Comparison of ENCODE assay signal across 19 cellular contexts in the genomic region with DNA sequence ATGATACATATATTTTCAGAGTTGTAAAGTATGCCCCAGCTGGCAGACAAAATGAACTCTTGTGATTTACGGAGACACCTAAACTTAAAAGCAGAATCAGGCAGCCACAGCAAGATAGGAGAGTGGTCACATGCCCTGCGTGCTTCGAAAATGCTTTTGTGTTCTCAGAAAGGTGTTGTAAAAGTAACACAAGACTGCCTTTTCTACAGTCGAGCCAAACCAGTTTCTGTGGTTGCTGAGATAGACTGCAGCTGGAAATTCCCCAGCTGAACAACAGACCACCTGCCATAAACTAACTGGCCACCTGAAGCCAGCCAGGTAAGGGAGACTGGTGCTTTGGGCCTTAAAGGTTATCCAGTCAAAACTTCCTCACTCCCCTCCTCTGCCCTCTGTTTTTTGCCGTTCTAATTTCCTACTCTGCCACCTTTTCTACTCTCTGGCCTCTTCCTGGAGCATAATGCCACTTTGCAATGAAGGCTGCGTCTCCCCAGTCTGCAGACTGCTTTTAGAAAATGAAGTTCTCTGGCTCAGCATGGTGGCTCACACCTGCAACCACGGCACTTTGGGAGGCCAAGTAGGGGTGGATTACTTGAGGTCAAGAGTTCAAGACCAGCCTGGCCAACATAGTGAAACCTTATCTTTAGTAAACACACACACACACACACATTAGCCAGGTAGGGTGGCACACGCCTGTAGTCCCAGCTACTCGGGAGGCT.
DNase-seq lines count a peak whose midpoint lies in the region; ATAC-seq, FAIRE-seq and TF ChIP-seq lines count a peak whose summit lies in the region.
"Had no signal": no experiment of that assay in that cellular context is flagged by ENCODE, and none has a peak within 500 bp of the region (broad histone marks: within the 10 kb centered on the region; RNA-seq: fewer than 3 reads in every experiment).

No MANE protein-coding gene starts in this region.

- CTCF ChIA-PET in H1 (lab: Charles Lee; ENCODE audit: partially characterized antibody) (no interaction called here), HEK293T (lab: Yijun Ruan, JAX) (no interaction called here)

- no peak overlapping the region for H2BK20ac ChIP-seq in H1 (ENCODE audit: low read length)

- H3K27ac Mint-ChIP-seq in HFFc6 (no peak overlapping the region; the same call in 1 of the 2 replicates), nephron progenitor cell (peak overlapping the region; percentile 66)
- no peak overlapping the region for H3K27ac Mint-ChIP-seq in activated T-cell treated with anti-CD3 and anti-CD28 coated beads, Interleukin-2, amount 50 U/mL, for 24 hours
- H3K27ac Mint-ChIP-seq: B cell; CD4-positive, CD25-positive, alpha-beta regulatory T cell had no signal

- H3K4me3 Mint-ChIP-seq in HFFc6 (peak overlapping the region; percentile 52; the same call in 1 of the 2 replicates), nephron progenitor cell (no peak overlapping the region)
- H3K4me3 Mint-ChIP-seq in activated T-cell treated with anti-CD3 and anti-CD28 coated beads, Interleukin-2, amount 50 U/mL, for 24 hours: no peak overlapping the region
- H3K4me3 Mint-ChIP-seq: B cell; CD4-positive, CD25-positive, alpha-beta regulatory T cell; H9 had no signal

- H3K4ac ChIP-seq in H1 (replicated peaks; ENCODE audit: insufficient read length, low read depth, low read length): no peak overlapping the region

- H3K18ac ChIP-seq in H1 (ENCODE audit: extremely low read depth, low read length): no peak overlapping the region

- WGBS in H1 (ENCODE audit: extremely low coverage in 1 of 2, insufficient coverage in 1 of 2, insufficient read length in 1 of 2, insufficient replicate concordance in 2 of 2, low coverage in 1 of 2, low lambda C conversion rate in 2 of 2, missing lambda C conversion rate in 1 of 2), 2 experiments: 95% methylated on average over 9 of the region's 9 CpGs; no CpG with 5 or more reads in 1 of the 2 experiments

- no peaks in the 10 kb centered on the region for H3K79me1 ChIP-seq in H1 (ENCODE audit: low read depth, low read length)

- H4K8ac ChIP-seq in H1 (ENCODE audit: extremely low read depth, insufficient read depth, low read length): no peak overlapping the region

- no peaks in the 10 kb centered on the region for H3K36me3 Mint-ChIP-seq in HFFc6 (ENCODE audit: low read depth)
- H3K36me3 Mint-ChIP-seq in nephron progenitor cell (ENCODE audit: low read depth): no peaks in the 10 kb centered on the region
- no peaks in the 10 kb centered on the region for H3K36me3 Mint-ChIP-seq in activated T-cell treated with anti-CD3 and anti-CD28 coated beads, Interleukin-2, amount 50 U/mL, for 24 hours (ENCODE audit: low read depth)
- H3K36me3 Mint-ChIP-seq: CD4-positive, CD25-positive, alpha-beta regulatory T cell had no signal

- H3K14ac ChIP-seq in H1 (ENCODE audit: insufficient read length): no peak overlapping the region

- H3K9me3 ChIP-seq in H1 (ENCODE audit: insufficient read depth in 2 of 2, low read depth in 1 of 2, low read length in 1 of 2): no peaks in the 10 kb centered on the region
- H3K9me3 ChIP-seq: Caco-2 had no signal

- H2BK12ac ChIP-seq in H1 (ENCODE audit: low read depth, low read length): no peak overlapping the region

- H4K20me1 ChIP-seq in H1 (replicated peaks in 1 of 2; ENCODE audit: control insufficient read depth in 1 of 2, insufficient read depth in 2 of 2, low read length in 2 of 2): no peaks in the 10 kb centered on the region

- H3K4me1 ChIP-seq in H1 (replicated peaks in 1 of 4; ENCODE audit: control insufficient read depth in 3 of 4, insufficient read depth in 4 of 4, low read length in 3 of 4): no peaks in the 10 kb centered on the region
- H3K4me1 ChIP-seq: Caco-2 had no signal

- no peak overlapping the region for H3K9ac ChIP-seq in H1 (replicated peaks in 1 of 4; ENCODE audit: extremely low read depth in 1 of 4, low read depth in 3 of 4, low read length in 3 of 4)

- H2BK5ac ChIP-seq in H1 (ENCODE audit: low read depth, low read length): no peak overlapping the region

- H3K27me3 ChIP-seq in H1 (replicated peaks in 1 of 4; ENCODE audit: control insufficient read depth in 3 of 4, extremely low read depth in 1 of 4, insufficient read depth in 3 of 4, low read length in 3 of 4): no peaks in the 10 kb centered on the region

- no peaks in the 10 kb centered on the region for H3K23me2 ChIP-seq in H1 (ENCODE audit: low read depth, low read length)

- H3K23ac ChIP-seq in H1 (ENCODE audit: insufficient read length): no peak overlapping the region

- H3K27me3 Mint-ChIP-seq in HFFc6 (ENCODE audit: insufficient read depth) (no peaks in the 10 kb centered on the region), nephron progenitor cell (ENCODE audit: low read depth, poor library complexity) (no peaks in the 10 kb centered on the region)
- H3K27me3 Mint-ChIP-seq in activated T-cell treated with anti-CD3 and anti-CD28 coated beads, Interleukin-2, amount 50 U/mL, for 24 hours: no peaks in the 10 kb centered on the region
- H3K27me3 Mint-ChIP-seq: B cell; CD4-positive, CD25-positive, alpha-beta regulatory T cell had no signal

- peak overlapping the region; percentile 62; the same call in 1 of the 2 replicates for H2AFZ ChIP-seq in H1 (ENCODE audit: low read length)

- H3K36me3 ChIP-seq in H1 (ENCODE audit: control insufficient read depth in 2 of 4, insufficient read depth in 4 of 4, low read length in 3 of 4): no peaks in the 10 kb centered on the region

- TF ChIP-seq EP300 in H1 (IDR thresholded peaks at IDR 0.05; ENCODE audit: borderline replicate concordance in 1 of 2, low read depth in 2 of 2, low read length in 2 of 2): no peak

- no peak for TF ChIP-seq RAD21 in H1 (IDR thresholded peaks at IDR 0.05 in 1 of 2, conservative IDR thresholded peaks at IDR 0.05 in 1 of 2; ENCODE audit: low read depth in 2 of 2, low read length in 2 of 2)

- no peaks in the 10 kb centered on the region for H3K79me2 ChIP-seq in H1 (ENCODE audit: control insufficient read depth in 1 of 2, insufficient read depth in 2 of 2, low read length in 2 of 2)

- H3K4me1 Mint-ChIP-seq in HFFc6 (ENCODE audit: low read depth) (peaks cover 59% of the 10 kb centered on the region), nephron progenitor cell (peaks cover 9% of the 10 kb centered on the region)
- H3K4me1 Mint-ChIP-seq in activated T-cell treated with anti-CD3 and anti-CD28 coated beads, Interleukin-2, amount 50 U/mL, for 24 hours (ENCODE audit: low read depth): no peaks in the 10 kb centered on the region
- H3K4me1 Mint-ChIP-seq: B cell; CD4-positive, CD25-positive, alpha-beta regulatory T cell; H9 had no signal

- DNase-seq in GM12865 (ENCODE audit: low read depth): peak; percentile 59
- no peak for DNase-seq in HFFc6
- DNase-seq in H1 (ENCODE audit: low read depth in 1 of 2, low spot score in 2 of 2): no peak
- no peak for DNase-seq in nephron progenitor cell
- DNase-seq in activated T-cell treated with anti-CD3 and anti-CD28 coated beads, Interleukin-2, amount 50 U/mL, for 24 hours: no peak
- DNase-seq in HEK293T (ENCODE audit: extremely low spot score): no peak
- DNase-seq in NCI-H446 treated with DMSO at 0.1 percent for 48 hours (lab: John Stamatoyannopoulos, UW): no peak
- DNase-seq: Caco-2; CD4-positive, CD25-positive, alpha-beta regulatory T cell; H9; NCI-H1930; NCI-H2227 treated with DMSO at 0.1 percent for 48 hours; NCI-H524 treated with DMSO at 0.1 percent for 48 hours; SIG-M5; T-helper 2 cell had no signal

- TF ChIP-seq CTCF in GM12865 (IDR thresholded peaks at IDR 0.05; ENCODE audit: insufficient read depth, low read depth, low read length, missing control alignments) (no peak), HFFc6 (IDR thresholded peaks at IDR 0.05) (no peak), H1 (IDR thresholded peaks at IDR 0.05; ENCODE audit: control extremely low read depth in 1 of 3, insufficient read depth in 1 of 3, low read depth in 1 of 3, low read length in 3 of 3) (no peak), nephron progenitor cell (IDR thresholded peaks at IDR 0.05) (no peak)

- FAIRE-seq in H1 (lab: Jason Lieb, UNC): no peak
- FAIRE-seq: GM12891, GM18507 had no signal

- H4K91ac ChIP-seq in H1 (replicated peaks; ENCODE audit: insufficient read length, low read length): no peak overlapping the region

- H3K9me3 Mint-ChIP-seq in HFFc6 (no peaks in the 10 kb centered on the region), nephron progenitor cell (no peaks in the 10 kb centered on the region)
- no peaks in the 10 kb centered on the region for H3K9me3 Mint-ChIP-seq in activated T-cell treated with anti-CD3 and anti-CD28 coated beads, Interleukin-2, amount 50 U/mL, for 24 hours
- H3K9me3 Mint-ChIP-seq: H9 had no signal

- no peak overlapping the region for H3K4me3 ChIP-seq in GM12865 (ENCODE audit: low read depth, low read length)
- no peak overlapping the region for H3K4me3 ChIP-seq in H1 (ENCODE audit: extremely low read depth in 1 of 4, insufficient read depth in 2 of 4, low read depth in 3 of 4, low read length in 4 of 4)

- H3K56ac ChIP-seq in H1 (replicated peaks; ENCODE audit: insufficient read length, low read depth, low read length): no peak overlapping the region

- H3K27ac ChIP-seq in H1 (ENCODE audit: low read depth, low read length): no peak overlapping the region

- no peak overlapping the region for H2BK15ac ChIP-seq in H1 (ENCODE audit: low read length)

- no peak overlapping the region for H2AK5ac ChIP-seq in H1 (ENCODE audit: low read depth, low read length)

- no peak for TF ChIP-seq POLR2A in H1 (IDR thresholded peaks at IDR 0.05; ENCODE audit: control extremely low read depth in 1 of 2, low read depth in 2 of 2, low read length in 2 of 2)

- POLR2A ChIA-PET in H1 (lab: Charles Lee; ENCODE audit: partially characterized antibody) (no interaction called here), HEK293T (lab: Yijun Ruan, JAX) (no interaction called here)

- ATAC-seq in GM21360 (IDR thresholded peaks at IDR 0.05; ENCODE audit: unreplicated experiment): no peak

- no peak overlapping the region for H2BK120ac ChIP-seq in H1 (replicated peaks; ENCODE audit: low read depth, low read length)

- no peak overlapping the region for H3K4me2 ChIP-seq in H1 (ENCODE audit: insufficient read depth in 1 of 2, low read depth in 2 of 2, low read length in 2 of 2)

- no peak overlapping the region for H4K5ac ChIP-seq in H1 (ENCODE audit: insufficient read length, low read depth, low read length)

TF ChIP-seq in H1, 55 proteins besides CTCF, POLR2A, EP300 and RAD21 (continues in another document):
- TF ChIP-seq SIX5 (IDR thresholded peaks at IDR 0.05; ENCODE audit: low read depth, low read length): no peak
- no peak for TF ChIP-seq JUN (IDR thresholded peaks at IDR 0.05; ENCODE audit: low read depth, low read length)
- no peak for TF ChIP-seq EZH2 (IDR thresholded peaks at IDR 0.05; ENCODE audit: low read depth, low read length, severe bottlenecking)
- TF ChIP-seq NANOG (IDR thresholded peaks at IDR 0.05; ENCODE audit: insufficient read depth, low read depth, low read length, poor library complexity, severe bottlenecking): no peak
